In genomic region chr3:46132565-46132964, GRCh38 we compare ENCODE assay signal across 23 cellular contexts.
"Had no signal": no experiment of that assay in that cellular context is flagged by ENCODE, and none has a peak within 500 bp of the region (broad histone marks: within the 10 kb centered on the region; RNA-seq: fewer than 3 reads in every experiment).

No MANE protein-coding gene starts in this region.

- H3K36me3 ChIP-seq: esophagus squamous epithelium, neural progenitor cell, right atrium auricular region, thoracic aorta, WERI-Rb-1 had no signal

- H3K36me3 Mint-ChIP-seq: activated naive CD4-positive, alpha-beta T cell treated with anti-CD3 and anti-CD28 coated beads, Interleukin-2, amount 50 U/mL, for 24 hours; natural killer cell; neural progenitor cell; type B pancreatic cell had no signal

- H3K9me3 ChIP-seq: esophagus squamous epithelium, right atrium auricular region, thoracic aorta had no signal

- H3K4me1 Mint-ChIP-seq: neural progenitor cell had no signal

- H3K27me3 Mint-ChIP-seq: activated naive CD4-positive, alpha-beta T cell treated with anti-CD3 and anti-CD28 coated beads, Interleukin-2, amount 50 U/mL, for 24 hours; central memory CD8-positive, alpha-beta T cell; stimulated activated naive CD8-positive, alpha-beta T cell treated with anti-CD3 and anti-CD28 coated beads, Interleukin-15, Interleukin-2, amounts not matched to agents 100 ng/mL and 50 ng/mL, for 24 hours; type B pancreatic cell had no signal

- H3K4me1 ChIP-seq: esophagus squamous epithelium, neural progenitor cell, right atrium auricular region had no signal

- H3K27ac Mint-ChIP-seq: activated naive CD4-positive, alpha-beta T cell treated with anti-CD3 and anti-CD28 coated beads, Interleukin-2, amount 50 U/mL, for 24 hours; natural killer cell; neural progenitor cell; stimulated activated naive CD8-positive, alpha-beta T cell treated with anti-CD3 and anti-CD28 coated beads, Interleukin-15, Interleukin-2, amounts not matched to agents 100 ng/mL and 50 ng/mL, for 24 hours; T-helper 2 cell treated with Interferon-gamma antibody and Interleukin-4, amounts not matched to agents 5 μg/mL and 100 μg/mL, for 36 hours; type B pancreatic cell had no signal

- ATAC-seq: activated CD4-positive, CD25-positive, alpha-beta regulatory T cell treated with anti-CD3 and anti-CD28 coated beads, Interleukin-2, amount 50 U/mL, for 24 hours; natural killer cell had no signal

- H3K4me3 ChIP-seq: esophagus squamous epithelium, neural progenitor cell, right atrium auricular region, thoracic aorta had no signal

- H3K9me3 Mint-ChIP-seq: activated naive CD4-positive, alpha-beta T cell treated with anti-CD3 and anti-CD28 coated beads, Interleukin-2, amount 50 U/mL, for 24 hours; central memory CD8-positive, alpha-beta T cell; natural killer cell; neural progenitor cell; stimulated activated naive CD8-positive, alpha-beta T cell treated with anti-CD3 and anti-CD28 coated beads, Interleukin-15, Interleukin-2, amounts not matched to agents 100 ng/mL and 50 ng/mL, for 24 hours; T-helper 2 cell treated with Interferon-gamma antibody and Interleukin-4, amounts not matched to agents 5 μg/mL and 100 μg/mL, for 36 hours; type B pancreatic cell had no signal

- H3K4me3 Mint-ChIP-seq: activated naive CD4-positive, alpha-beta T cell treated with anti-CD3 and anti-CD28 coated beads, Interleukin-2, amount 50 U/mL, for 24 hours; central memory CD8-positive, alpha-beta T cell; natural killer cell; neural progenitor cell; stimulated activated naive CD8-positive, alpha-beta T cell treated with anti-CD3 and anti-CD28 coated beads, Interleukin-15, Interleukin-2, amounts not matched to agents 100 ng/mL and 50 ng/mL, for 24 hours; T-helper 2 cell treated with Interferon-gamma antibody and Interleukin-4, amounts not matched to agents 5 μg/mL and 100 μg/mL, for 36 hours; type B pancreatic cell had no signal

- H3K27me3 ChIP-seq: esophagus squamous epithelium, neural progenitor cell, right atrium auricular region had no signal

- DNase-seq: activated CD4-positive, alpha-beta T cell treated with anti-CD3 and anti-CD28 coated beads for 48 hours; activated CD4-positive, alpha-beta T cell treated with anti-CD3 and anti-CD28 coated beads, Interleukin-2, amount 50 U/mL, for 48 hours; activated CD8-positive, alpha-beta memory T cell treated with anti-CD3 and anti-CD28 coated beads, Interleukin-2, amount 50 U/mL, for 4 hours; activated T-cell treated with anti-CD3 and anti-CD28 coated beads, Interleukin-2, amount 50 U/mL, for 1 hour; dermis blood vessel endothelial cell; effector CD4-positive, alpha-beta T cell; esophagus squamous epithelium; foreskin melanocyte; mesenchymal stem cell; natural killer cell; stimulated activated CD4-positive, alpha-beta T cell treated with anti-CD3 and anti-CD28 coated beads, Interleukin-12 subunit alpha, Interleukin-12 subunit beta, amount 100 ng/mL, for 4 hours; stimulated activated CD4-positive, alpha-beta T cell treated with anti-CD3 and anti-CD28 coated beads, Interleukin-4, amount 100 ng/mL, for 1 hour; T-helper 1 cell; WERI-Rb-1 had no signal

- H3K27ac ChIP-seq: esophagus squamous epithelium, neural progenitor cell, right atrium auricular region, thoracic aorta, WERI-Rb-1 had no signal
